Comparison of ENCODE assay signal across 9 cellular contexts in genomic region chr11:48103621-48104561, GRCh38.
DNase-seq lines count a peak whose midpoint lies in the region; ATAC-seq and TF ChIP-seq lines count a peak whose summit lies in the region.
"Had no signal": no experiment of that assay in that cellular context is flagged by ENCODE, and none has a peak within 500 bp of the region (broad histone marks: within the 10 kb centered on the region; RNA-seq: fewer than 3 reads in every experiment).

No MANE protein-coding gene starts in this region.

- H3K27ac ChIP-seq in CD4-positive, CD25-positive, alpha-beta regulatory T cell (ENCODE audit: insufficient read depth, low read length, poor library complexity, severe bottlenecking), result peak overlapping the region; percentile 43
- peak overlapping the region; percentile 15 for H3K27ac ChIP-seq in duodenal mucosa (ENCODE audit: low read depth, low read length)

- H3K9ac ChIP-seq in duodenal mucosa (ENCODE audit: low read depth in 1 of 2, low read length in 2 of 2), result peak overlapping the region in 1 of 2 donors; percentile 9

- H3K4me3 ChIP-seq in CD4-positive, CD25-positive, alpha-beta regulatory T cell (ENCODE audit: low read depth, low read length), result no peak overlapping the region
- no peak overlapping the region for H3K4me3 ChIP-seq in duodenal mucosa (ENCODE audit: low read depth in 1 of 2, low read length in 2 of 2)

- H3K4me1 Mint-ChIP-seq in CD4-positive, CD25-positive, alpha-beta regulatory T cell, result peaks cover 40 to 96% (median 62%) of the 10 kb centered on the region in 4 donors
- peaks cover 68% of the 10 kb centered on the region for H3K4me1 Mint-ChIP-seq in neural crest cell
- H3K4me1 Mint-ChIP-seq in chondrocyte (ENCODE audit: low read depth), result peaks cover 16% of the 10 kb centered on the region

- peak overlapping the region in 2 of 4 donors; percentile 31 to 44 for H3K4me3 Mint-ChIP-seq in CD4-positive, CD25-positive, alpha-beta regulatory T cell
- H3K4me3 Mint-ChIP-seq in neural crest cell (peak overlapping the region; percentile 59), chondrocyte (ENCODE audit: unreplicated experiment) (no peak overlapping the region)

- no peak for ATAC-seq in CD4-positive, CD25-positive, alpha-beta regulatory T cell (ENCODE audit: low read depth in 2 of 2)
- ATAC-seq in HG03342 (IDR thresholded peaks at IDR 0.05; ENCODE audit: unreplicated experiment) (no peak), GM21423 (IDR thresholded peaks at IDR 0.05; ENCODE audit: unreplicated experiment) (no peak)

- no peak for DNase-seq in CD4-positive, CD25-positive, alpha-beta regulatory T cell
- DNase-seq in M059J (ENCODE audit: low read depth) (peak; percentile 43), neural crest cell (ENCODE audit: low read depth, low spot score) (no peak), chondrocyte (ENCODE audit: low spot score) (no peak)
- DNase-seq in stimulated activated CD4-positive, alpha-beta T cell treated with anti-CD3 and anti-CD28 coated beads, Interleukin-12 subunit alpha, Interleukin-12 subunit beta, amount 100 ng/mL, for 4 hours, result no peak
- DNase-seq: NCI-H187 treated with DMSO at 0.1 percent for 48 hours had no signal

- no peaks in the 10 kb centered on the region for H3K36me3 ChIP-seq in CD4-positive, CD25-positive, alpha-beta regulatory T cell (ENCODE audit: control insufficient read depth, insufficient read depth, low read length)
- no peaks in the 10 kb centered on the region for H3K36me3 ChIP-seq in duodenal mucosa (ENCODE audit: control insufficient read depth in 1 of 2, insufficient read depth in 2 of 2, low read length in 2 of 2)

- peak overlapping the region; percentile 65 to 87 (median 79) for H3K27ac Mint-ChIP-seq in CD4-positive, CD25-positive, alpha-beta regulatory T cell
- H3K27ac Mint-ChIP-seq in neural crest cell (ENCODE audit: unreplicated experiment) (peak overlapping the region; percentile 98), chondrocyte (ENCODE audit: unreplicated experiment) (no peak overlapping the region)

- no peaks in the 10 kb centered on the region for H3K9me3 ChIP-seq in CD4-positive, CD25-positive, alpha-beta regulatory T cell (ENCODE audit: control insufficient read depth in 2 of 2, low read length in 2 of 2)
- no peaks in the 10 kb centered on the region for H3K9me3 ChIP-seq in duodenal mucosa (ENCODE audit: control insufficient read depth in 1 of 2, low read length in 2 of 2)

- H3K36me3 Mint-ChIP-seq in CD4-positive, CD25-positive, alpha-beta regulatory T cell, result no peaks in the 10 kb centered on the region
- no peaks in the 10 kb centered on the region for H3K36me3 Mint-ChIP-seq in neural crest cell (ENCODE audit: low read depth)
- H3K36me3 Mint-ChIP-seq in chondrocyte (ENCODE audit: low read depth), result no peaks in the 10 kb centered on the region

- peaks cover 61% of the 10 kb centered on the region for H3K4me1 ChIP-seq in CD4-positive, CD25-positive, alpha-beta regulatory T cell (ENCODE audit: control insufficient read depth, insufficient read depth, low read length, poor library complexity, severe bottlenecking)
- peaks cover 46 to 51% of the 10 kb centered on the region in 2 donors for H3K4me1 ChIP-seq in duodenal mucosa (ENCODE audit: control insufficient read depth in 1 of 2, insufficient read depth in 2 of 2, low read length in 2 of 2)

- no peaks in the 10 kb centered on the region for H3K27me3 ChIP-seq in CD4-positive, CD25-positive, alpha-beta regulatory T cell (ENCODE audit: control insufficient read depth, insufficient read depth, low read length)
- H3K27me3 ChIP-seq in duodenal mucosa (ENCODE audit: control insufficient read depth in 1 of 2, insufficient read depth in 2 of 2, low read length in 2 of 2), result no peaks in the 10 kb centered on the region

- peaks cover 2% of the 10 kb centered on the region for H3K27me3 Mint-ChIP-seq in CD4-positive, CD25-positive, alpha-beta regulatory T cell
- H3K27me3 Mint-ChIP-seq in neural crest cell (ENCODE audit: low read depth), result no peaks in the 10 kb centered on the region
- H3K27me3 Mint-ChIP-seq in chondrocyte (ENCODE audit: low read depth), result no peaks in the 10 kb centered on the region

- H3K9me3 Mint-ChIP-seq in CD4-positive, CD25-positive, alpha-beta regulatory T cell, result no peaks in the 10 kb centered on the region
- no peaks in the 10 kb centered on the region for H3K9me3 Mint-ChIP-seq in neural crest cell
- H3K9me3 Mint-ChIP-seq in chondrocyte (ENCODE audit: low read depth), result no peaks in the 10 kb centered on the region

- TF ChIP-seq CTCF in neural crest cell (conservative IDR thresholded peaks at IDR 0.05) (no peak), chondrocyte (IDR thresholded peaks at IDR 0.05) (no peak)
